ENCODE assay signal across 14 cellular contexts in the genomic region with DNA sequence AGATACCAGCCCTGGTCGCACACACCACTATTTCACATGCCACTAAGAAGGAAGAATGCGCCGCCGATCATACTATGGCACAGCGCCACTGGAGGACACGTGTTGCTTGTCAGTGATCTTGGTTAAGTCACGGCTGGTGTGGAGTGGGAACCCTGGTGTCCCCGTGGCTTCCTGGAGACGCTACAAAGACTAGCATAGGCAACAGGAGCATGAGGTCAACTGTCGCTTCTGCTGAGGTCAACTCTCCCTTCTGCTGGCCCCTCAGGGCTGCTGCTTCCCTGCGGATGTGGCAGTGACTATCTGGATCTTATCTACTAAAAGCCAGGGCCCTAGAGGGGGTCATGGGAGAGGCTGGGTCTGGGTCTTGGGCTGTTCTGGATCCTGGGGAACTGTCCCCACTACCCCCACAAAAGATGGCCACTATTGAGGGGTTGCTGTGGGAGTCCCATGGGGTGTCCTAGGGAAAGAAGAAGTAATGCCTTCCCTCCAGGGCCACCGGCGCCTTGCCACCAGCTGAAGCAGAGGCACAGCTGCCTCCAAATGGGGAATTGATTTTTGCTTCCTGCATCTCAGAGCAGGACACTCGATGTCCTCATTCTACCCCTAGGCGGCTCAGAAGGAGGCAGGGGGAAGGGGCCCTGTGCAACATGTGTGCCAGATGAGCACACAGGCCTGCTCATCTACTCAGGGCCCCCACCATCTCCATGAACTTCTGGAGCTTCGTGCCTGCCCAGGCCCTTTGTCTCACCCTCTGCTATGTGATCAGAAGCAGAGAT.
DNase-seq lines count a peak whose midpoint lies in the region; ATAC-seq, FAIRE-seq and TF ChIP-seq lines count a peak whose summit lies in the region.
"Had no signal": no experiment of that assay in that cellular context is flagged by ENCODE, and none has a peak within 500 bp of the region (broad histone marks: within the 10 kb centered on the region; RNA-seq: fewer than 3 reads in every experiment).

No MANE protein-coding gene starts in this region.

- no peaks in the 10 kb centered on the region for H3K27me3 Mint-ChIP-seq in dendritic cell treated with granulocyte-macrophage colony-stimulating factor and Interleukin-4, amounts not matched to agents 40 ng/mL and 50 ng/mL, for 4 days
- no peaks in the 10 kb centered on the region for H3K27me3 Mint-ChIP-seq in naive B cell
- no peaks in the 10 kb centered on the region for H3K27me3 Mint-ChIP-seq in Caco-2 (ENCODE audit: insufficient read depth, unreplicated experiment)

- TF ChIP-seq RAD21 in liver (IDR thresholded peaks at IDR 0.05) (no peak), HepG2 (CRISPR knock-in tag; IDR thresholded peaks at IDR 0.05) (no peak)

- WGBS in liver, result 75% methylated on average over 16 of the region's 16 CpGs
- WGBS in HepG2 (ENCODE audit: low lambda C conversion rate), result 94% methylated on average over 12 of the region's 16 CpGs

- H3K4me1 Mint-ChIP-seq in dendritic cell treated with granulocyte-macrophage colony-stimulating factor and Interleukin-4, amounts not matched to agents 40 ng/mL and 50 ng/mL, for 4 days (ENCODE audit: low read depth), result peaks cover 95% of the 10 kb centered on the region
- H3K4me1 Mint-ChIP-seq in naive B cell, result peaks cover 42 to 69% (median 60%) of the 10 kb centered on the region in 3 donors
- peaks cover 5% of the 10 kb centered on the region for H3K4me1 Mint-ChIP-seq in Caco-2 (ENCODE audit: low read depth, unreplicated experiment)

- peaks cover 72% of the 10 kb centered on the region for H3K36me3 Mint-ChIP-seq in dendritic cell treated with granulocyte-macrophage colony-stimulating factor and Interleukin-4, amounts not matched to agents 40 ng/mL and 50 ng/mL, for 4 days (ENCODE audit: low read depth)
- H3K36me3 Mint-ChIP-seq in naive B cell, result no peaks in the 10 kb centered on the region
- peaks cover 27% of the 10 kb centered on the region for H3K36me3 Mint-ChIP-seq in Caco-2 (ENCODE audit: insufficient read depth, unreplicated experiment)

- in situ Hi-C loops in HepG2 (cut with HindIII; ENCODE audit: extremely low pct_ligation_motif_present, low pct_unique_long_range_greater_than_20kb), result no loop called here

- intact Hi-C loops in HepG2 (cut with micrococcal nuclease; ENCODE audit: unreplicated experiment) (no loop called here), Caco-2 (cut with micrococcal nuclease; ENCODE audit: unreplicated experiment) (no loop called here)
- intact Hi-C loops in dendritic cell treated with granulocyte-macrophage colony-stimulating factor and Interleukin-4, amounts not matched to agents 40 ng/mL and 50 ng/mL, for 4 days (cut with micrococcal nuclease), result no loop called here

- H3K9me3 Mint-ChIP-seq in dendritic cell treated with granulocyte-macrophage colony-stimulating factor and Interleukin-4, amounts not matched to agents 40 ng/mL and 50 ng/mL, for 4 days, result no peaks in the 10 kb centered on the region
- no peaks in the 10 kb centered on the region for H3K9me3 Mint-ChIP-seq in naive B cell
- no peaks in the 10 kb centered on the region for H3K9me3 Mint-ChIP-seq in Caco-2 (ENCODE audit: unreplicated experiment)

- DNase-seq in HepG2 (ENCODE audit: low spot score), result no peak
- no peak for DNase-seq in naive B cell
- no peak for DNase-seq in COR-L47 (lab: John Stamatoyannopoulos, UW)
- no peak for DNase-seq in Caco-2
- no peak for DNase-seq in GM12891 (ENCODE audit: insufficient read length, low spot score)
- DNase-seq in ureter (ENCODE audit: low spot score), result no peak
- DNase-seq: H7; mammary epithelial cell; NCI-H1436; stimulated activated naive CD4-positive, alpha-beta T cell treated with Interleukin-2 at 50 U/mL for 16 hours had no signal

- CTCF ChIA-PET in HepG2 (lab: Yijun Ruan, JAX; ENCODE audit: low intra/inter-chr PET ratio, low total read pairs), result no interaction called here
- CTCF ChIA-PET in Caco-2 (lab: Charles Lee), result no interaction called here

- H3K36me3 ChIP-seq in liver (ENCODE audit: control insufficient read depth in 4 of 4, insufficient read depth in 3 of 4, low read depth in 1 of 4, low read length in 3 of 4), result peaks cover 0 to 4% (median 0%) of the 10 kb centered on the region in 4 donors
- peaks cover 29 to 83% of the 10 kb centered on the region in 2 experiments for H3K36me3 ChIP-seq in HepG2 (replicated peaks in 1 of 2; ENCODE audit: control insufficient read depth in 1 of 2, insufficient read depth in 2 of 2, low read length in 2 of 2)
- H3K36me3 ChIP-seq in Caco-2 (ENCODE audit: control insufficient read depth, insufficient read depth, low read length), result no peaks in the 10 kb centered on the region; the same call in none of the 2 replicates

- H3K9ac ChIP-seq in liver (ENCODE audit: low read depth in 1 of 2, low read length in 2 of 2) (no peak overlapping the region), HepG2 (ENCODE audit: insufficient read depth, low read depth, low read length) (no peak overlapping the region)

- peak overlapping the region; percentile 91 for H3K27ac Mint-ChIP-seq in dendritic cell treated with granulocyte-macrophage colony-stimulating factor and Interleukin-4, amounts not matched to agents 40 ng/mL and 50 ng/mL, for 4 days
- peak overlapping the region in 4 of 6 donors; percentile 24 to 65 (median 39) for H3K27ac Mint-ChIP-seq in naive B cell
- H3K27ac Mint-ChIP-seq in Caco-2 (ENCODE audit: unreplicated experiment), result no peak overlapping the region

- FAIRE-seq in HepG2 (lab: Jason Lieb, UNC) (no peak), GM12891 (lab: Jason Lieb, UNC) (no peak)
- FAIRE-seq: GM19239 had no signal

- POLR2A ChIA-PET in HepG2 (lab: Yijun Ruan, JAX) (no interaction called here), Caco-2 (lab: Charles Lee) (no interaction called here)

- no peak for ATAC-seq in HepG2
- no peak for ATAC-seq in naive B cell (ENCODE audit: low read depth in 2 of 2)

- no peaks in the 10 kb centered on the region for H3K27me3 ChIP-seq in liver (ENCODE audit: control insufficient read depth in 4 of 4, insufficient read depth in 4 of 4, low read length in 3 of 4)
- H3K27me3 ChIP-seq in HepG2 (ENCODE audit: control insufficient read depth in 1 of 2, insufficient read depth in 2 of 2, low read length in 2 of 2), result no peaks in the 10 kb centered on the region
- H3K27me3 ChIP-seq in Caco-2 (replicated peaks; ENCODE audit: control insufficient read depth, insufficient read depth, low read length), result no peaks in the 10 kb centered on the region

- BruUV-seq in HepG2 (replicated peaks; lab: Mats Ljungman, UMichigan) (no TSS peak), Caco-2 (replicated peaks; lab: Mats Ljungman, UMichigan) (no TSS peak)

- H3K4me3 Mint-ChIP-seq in dendritic cell treated with granulocyte-macrophage colony-stimulating factor and Interleukin-4, amounts not matched to agents 40 ng/mL and 50 ng/mL, for 4 days, result no peak overlapping the region
- H3K4me3 Mint-ChIP-seq in naive B cell, result peak overlapping the region in 2 of 8 donors; percentile 9 to 10
- H3K4me3 Mint-ChIP-seq in Caco-2 (ENCODE audit: unreplicated experiment), result no peak overlapping the region

- H3K4me3 ChIP-seq in liver (ENCODE audit: low read depth in 1 of 3, low read length in 3 of 3), result no peak overlapping the region
- no peak overlapping the region for H3K4me3 ChIP-seq in HepG2 (replicated peaks in 1 of 3; ENCODE audit: insufficient read depth in 1 of 3, low read depth in 2 of 3, low read length in 3 of 3)
- H3K4me3 ChIP-seq in Caco-2 (ENCODE audit: low read depth, low read length), result no peak overlapping the region
- H3K4me3 ChIP-seq: coronary artery had no signal

- H3K79me2 ChIP-seq in HepG2 (ENCODE audit: insufficient read depth, low read length), result no peaks in the 10 kb centered on the region

- H3K4me1 ChIP-seq in liver (ENCODE audit: control insufficient read depth in 4 of 4, insufficient read depth in 4 of 4, low read length in 3 of 4), result peaks cover 0 to 22% (median 5%) of the 10 kb centered on the region in 4 donors
- no peaks in the 10 kb centered on the region for H3K4me1 ChIP-seq in HepG2 (ENCODE audit: insufficient read depth, low read length)
- no peaks in the 10 kb centered on the region for H3K4me1 ChIP-seq in Caco-2

- no peak for TF ChIP-seq EP300 in HepG2 (IDR thresholded peaks at IDR 0.05; ENCODE audit: low read depth in 2 of 2, low read length in 2 of 2)
- no peak for TF ChIP-seq EP300 in HepG2 (CRISPR knock-in tag; IDR thresholded peaks at IDR 0.05; ENCODE audit: borderline replicate concordance)

- H3K9me3 ChIP-seq in liver (ENCODE audit: control insufficient read depth in 4 of 4, low read length in 3 of 4) (no peaks in the 10 kb centered on the region), HepG2 (ENCODE audit: low read length) (no peaks in the 10 kb centered on the region), Caco-2 (no peaks in the 10 kb centered on the region)

- H3K4me2 ChIP-seq in HepG2 (ENCODE audit: low read depth, low read length), result no peak overlapping the region

- H2AFZ ChIP-seq in HepG2 (ENCODE audit: low read length), result no peak overlapping the region

- no peak for TF ChIP-seq CTCF in liver (IDR thresholded peaks at IDR 0.05; ENCODE audit: low read depth, low read length, missing input control)
- TF ChIP-seq CTCF in HepG2 (CRISPR knock-in tag; IDR thresholded peaks at IDR 0.05), result no peak
- TF ChIP-seq CTCF in Caco-2 (IDR thresholded peaks at IDR 0.05; ENCODE audit: insufficient read depth in 1 of 2, low read depth in 1 of 2, low read length in 1 of 2, severe bottlenecking in 1 of 2, unreplicated experiment in 1 of 2), result no peak

- TF ChIP-seq POLR2A in HepG2 (IDR thresholded peaks at IDR 0.05; ENCODE audit: insufficient read depth in 1 of 2, low read depth in 2 of 2, low read length in 2 of 2) (no peak), GM12891 (IDR thresholded peaks at IDR 0.05; ENCODE audit: low read depth, low read length) (no peak)

- peak overlapping the region; percentile 19 to 51 for H3K27ac ChIP-seq in liver (ENCODE audit: low read depth in 1 of 2, low read length in 2 of 2)
- no peak overlapping the region for H3K27ac ChIP-seq in HepG2 (ENCODE audit: extremely low read length, insufficient read depth, low read length)

- peaks cover 24% of the 10 kb centered on the region; the same call in 1 of the 2 replicates for H4K20me1 ChIP-seq in HepG2 (ENCODE audit: insufficient read depth, low read length)

TF ChIP-seq in liver, 16 proteins besides CTCF, POLR2A, EP300 and RAD21:
- peak; percentile 59 for TF ChIP-seq NR2F2 (IDR thresholded peaks at IDR 0.05)
- no peak for TF ChIP-seq SP1 (IDR thresholded peaks at IDR 0.05)

TF ChIP-seq in GM12891, 5 proteins besides CTCF, POLR2A, EP300 and RAD21:
- no peak for TF ChIP-seq POU2F2 (IDR thresholded peaks at IDR 0.05; ENCODE audit: low read depth, low read length)
- no peak for TF ChIP-seq POLR2AphosphoS5 (IDR thresholded peaks at IDR 0.05; ENCODE audit: low read depth, low read length)
- TF ChIP-seq TAF1 (IDR thresholded peaks at IDR 0.05; ENCODE audit: low read depth, low read length), result no peak
- TF ChIP-seq SPI1 (IDR thresholded peaks at IDR 0.05; ENCODE audit: low read depth, low read length), result no peak
- no peak for TF ChIP-seq PAX5 (IDR thresholded peaks at IDR 0.05; ENCODE audit: insufficient read depth, low read length, severe bottlenecking)
TF ChIP-seq in GM12891: peak in this region for 0.
